8 cellular contexts compared by ENCODE assay signal in genomic region chr14:104865069-104865630, GRCh38. TPM values are rescaled to one million over a fixed set of nuclear protein-coding genes. Genes with fewer than 3 reads are reported as not detected.
DNase-seq lines count a peak whose midpoint lies in the region; ATAC-seq and TF ChIP-seq lines count a peak whose summit lies in the region.

TSS of gene CEP170B (plus strand) at chr14:104865268. CDS start at chr14:104868451, 3,183 bp downstream.

- peak; percentile 66 for ATAC-seq in activated T-helper 17 cell treated with anti-CD3 and anti-CD28 coated beads, Interleukin-2, amount 50 U/mL, for 72 hours (replicated peaks)
- ATAC-seq in HG02938 (IDR thresholded peaks at IDR 0.05; ENCODE audit: unreplicated experiment) (no peak), GM19324 (IDR thresholded peaks at IDR 0.05; ENCODE audit: low FRiP score, unreplicated experiment) (no peak)

- H3K4me3 ChIP-seq in GM12864 (ENCODE audit: low read depth, low read length), result peak within 1 kb of the TSS; percentile 36; the same call in 1 of the 2 replicates
- peak within 1 kb of the TSS; percentile 78 for H3K4me3 ChIP-seq in fibroblast of the aortic adventitia (ENCODE audit: low read depth, low read length)
- H3K4me3 ChIP-seq in urinary bladder (ENCODE audit: low read depth, low read length), result peak within 1 kb of the TSS; percentile 65

- no peaks in the 10 kb centered on the region for H3K4me1 ChIP-seq in urinary bladder (ENCODE audit: insufficient read depth)

- H3K27ac ChIP-seq in urinary bladder (ENCODE audit: low read depth), result peak within 1 kb of the TSS; percentile 59

- no peaks in the 10 kb centered on the region for H3K4me1 Mint-ChIP-seq in activated T-helper 17 cell treated with anti-CD3 and anti-CD28 coated beads, Interleukin-2, amount 50 U/mL, for 72 hours
- peaks cover 7% of the 10 kb centered on the region for H3K4me1 Mint-ChIP-seq in nephron

- no peaks in the 10 kb centered on the region for H3K9me3 Mint-ChIP-seq in activated T-helper 17 cell treated with anti-CD3 and anti-CD28 coated beads, Interleukin-2, amount 50 U/mL, for 72 hours
- peaks cover 4% of the 10 kb centered on the region for H3K9me3 Mint-ChIP-seq in nephron

- H3K36me3 Mint-ChIP-seq in activated T-helper 17 cell treated with anti-CD3 and anti-CD28 coated beads, Interleukin-2, amount 50 U/mL, for 72 hours (ENCODE audit: low read depth), result no peaks in the 10 kb centered on the region
- no peaks in the 10 kb centered on the region for H3K36me3 Mint-ChIP-seq in nephron (ENCODE audit: low read depth)

- H3K27ac Mint-ChIP-seq in activated T-helper 17 cell treated with anti-CD3 and anti-CD28 coated beads, Interleukin-2, amount 50 U/mL, for 72 hours, result no peak within 1 kb of the TSS
- H3K27ac Mint-ChIP-seq in nephron, result peak within 1 kb of the TSS in 1 of 3 experiments; percentile 88

- H3K4me3 Mint-ChIP-seq in activated T-helper 17 cell treated with anti-CD3 and anti-CD28 coated beads, Interleukin-2, amount 50 U/mL, for 72 hours, result peak within 1 kb of the TSS; percentile 66
- peak within 1 kb of the TSS; percentile 80 to 84 (median 83) for H3K4me3 Mint-ChIP-seq in nephron

- TF ChIP-seq CTCF in GM12864 (IDR thresholded peaks at IDR 0.05; ENCODE audit: low read depth, low read length, missing control alignments) (no peak), fibroblast of the aortic adventitia (IDR thresholded peaks at IDR 0.05; ENCODE audit: insufficient read depth, low read length) (no peak), nephron (IDR thresholded peaks at IDR 0.05; ENCODE audit: unreplicated experiment in 3 of 3) (no peak)

- H3K36me3 ChIP-seq in urinary bladder (ENCODE audit: insufficient read depth), result no peaks in the 10 kb centered on the region

- H3K27me3 Mint-ChIP-seq in activated T-helper 17 cell treated with anti-CD3 and anti-CD28 coated beads, Interleukin-2, amount 50 U/mL, for 72 hours, result no peaks in the 10 kb centered on the region
- peaks cover 24% of the 10 kb centered on the region for H3K27me3 Mint-ChIP-seq in nephron (ENCODE audit: low read depth)

- DNase-seq in GM12864 (ENCODE audit: low read depth), result no peak
- DNase-seq in NCI-H226, result peak; percentile 43
- no peak for DNase-seq in fibroblast of the aortic adventitia (ENCODE audit: low read depth)

- WGBS in urinary bladder, result under 1% methylated on average over 90 of the region's 90 CpGs

RNA-seq across cellular contexts. Expression of gene CEP170B, which starts in this region (rescaled TPM):
- total RNA-seq in activated T-helper 17 cell treated with anti-CD3 and anti-CD28 coated beads, Interleukin-2, amount 50 U/mL, for 72 hours, result 1 to 10 TPM; 5.2 to 6.1 TPM
- total RNA-seq in fibroblast of the aortic adventitia (ENCODE audit: low replicate concordance), result 8.2 and 18.2 TPM in 2 replicates
- 4.9 TPM for total RNA-seq in urinary bladder
- polyA plus RNA-seq in urinary bladder, result 19.2 TPM
